In the genomic region with DNA sequence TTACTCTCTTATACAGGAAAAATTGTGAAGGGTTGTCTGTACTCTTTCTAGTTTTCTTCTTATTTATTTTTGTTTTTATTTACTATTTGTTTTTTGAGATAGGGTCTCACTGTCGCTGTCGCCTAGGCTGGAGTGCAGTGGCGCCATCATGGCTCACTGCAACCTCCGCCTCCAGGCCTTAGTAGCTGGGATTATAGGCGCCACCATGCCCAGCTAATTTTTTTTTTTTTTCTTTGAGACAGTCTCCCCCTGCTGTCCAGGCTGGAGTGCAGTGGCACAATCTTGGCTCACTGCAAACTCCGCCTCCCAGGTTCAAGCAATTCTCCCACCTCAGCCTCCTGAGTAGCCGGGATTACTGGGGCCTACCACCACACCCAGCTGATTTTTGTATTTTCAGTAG, we compare ENCODE assay signal across 1 cellular context.
TF ChIP-seq lines count a peak whose summit lies in the region.

No MANE protein-coding gene starts in this region.

TF ChIP-seq in HCT116, 20 proteins besides CTCF, POLR2A, EP300 and RAD21 (continued from another document):
- TF ChIP-seq ZNF274 (IDR thresholded peaks at IDR 0.05; ENCODE audit: low read depth, low read length) = no peak
